In genomic region chr3:67947808-67948508, GRCh38 we compare ENCODE assay signal across 8 cellular contexts.
DNase-seq lines count a peak whose midpoint lies in the region; ATAC-seq and TF ChIP-seq lines count a peak whose summit lies in the region.

No MANE protein-coding gene starts in this region.

- no peak for TF ChIP-seq CTCF in mammary epithelial cell (conservative IDR thresholded peaks at IDR 0.05 in 1 of 2, IDR thresholded peaks at IDR 0.05 in 1 of 2; ENCODE audit: extremely low read depth in 1 of 2, insufficient read depth in 1 of 2, low read depth in 1 of 2, low read length in 2 of 2)
- TF ChIP-seq CTCF in left ventricle myocardium inferior (IDR thresholded peaks at IDR 0.05; ENCODE audit: borderline replicate concordance), result no peak

- H3K9ac ChIP-seq in HUES6 (ENCODE audit: low read length) (peak overlapping the region; percentile 73), mammary epithelial cell (ENCODE audit: insufficient read depth, low read length) (no peak overlapping the region)

- H3K9me3 ChIP-seq in HUES6 (ENCODE audit: control insufficient read depth, insufficient read depth, low read depth, low read length), result no peaks in the 10 kb centered on the region
- no peaks in the 10 kb centered on the region for H3K9me3 ChIP-seq in mammary epithelial cell (replicated peaks; ENCODE audit: insufficient read depth, low read length)
- H3K9me3 ChIP-seq in left ventricle myocardium inferior (replicated peaks), result peaks cover 23% of the 10 kb centered on the region

- in situ Hi-C loops in mammary epithelial cell (cut with MboI; ENCODE audit: low sequenced_read_pairs in 2 of 2), result no loop called here

- WGBS in mammary epithelial cell (ENCODE audit: low coverage, missing lambda C conversion rate), result 49% methylated on average over 13 of the region's 13 CpGs

- H3K27me3 ChIP-seq in HUES6 (ENCODE audit: control insufficient read depth, insufficient read depth, low read length) (no peaks in the 10 kb centered on the region), mammary epithelial cell (ENCODE audit: insufficient read depth, low read length) (no peaks in the 10 kb centered on the region), left ventricle myocardium inferior (ENCODE audit: low read depth) (no peaks in the 10 kb centered on the region)

- H4K20me1 ChIP-seq in mammary epithelial cell (ENCODE audit: insufficient read depth, low read length), result no peaks in the 10 kb centered on the region

- peak overlapping the region; percentile 36 for H3K4me3 ChIP-seq in HUES6 (ENCODE audit: low read depth, low read length)
- H3K4me3 ChIP-seq in mammary epithelial cell (replicated peaks in 1 of 3; ENCODE audit: insufficient read depth in 1 of 3, low read depth in 2 of 3, low read length in 3 of 3), result no peak overlapping the region
- no peak overlapping the region for H3K4me3 ChIP-seq in left ventricle myocardium inferior

- no peak overlapping the region for H2AFZ ChIP-seq in mammary epithelial cell (ENCODE audit: low read depth, low read length)

- no peak overlapping the region; the same call in 1 of the 2 replicates for H3K27ac ChIP-seq in HUES6 (ENCODE audit: low read depth, low read length)
- H3K27ac ChIP-seq in mammary epithelial cell (ENCODE audit: insufficient read depth, low read depth, low read length), result no peak overlapping the region
- no peak overlapping the region for H3K27ac ChIP-seq in left ventricle myocardium inferior (replicated peaks)

- no TSS peak for BruUV-seq in mammary epithelial cell (replicated peaks; lab: Mats Ljungman, UMichigan)

- no peak for ATAC-seq in HG03442 (IDR thresholded peaks at IDR 0.05; ENCODE audit: unreplicated experiment)

- H3K4me1 ChIP-seq in HUES6 (ENCODE audit: control insufficient read depth, insufficient read depth, low read length) (peaks cover 9% of the 10 kb centered on the region), mammary epithelial cell (ENCODE audit: insufficient read depth, low read length) (no peaks in the 10 kb centered on the region), left ventricle myocardium inferior (no peaks in the 10 kb centered on the region)

- peak; percentile 58 for DNase-seq in activated CD4-positive, alpha-beta T cell treated with anti-CD3 and anti-CD28 coated beads for 48 hours
- DNase-seq in effector CD8-positive, alpha-beta T cell (lab: John Stamatoyannopoulos, UW), result peak; percentile 41
- peak in 2 of 3 experiments; percentile 9 to 36 for DNase-seq in stimulated activated CD4-positive, alpha-beta T cell treated with anti-CD3 and anti-CD28 coated beads, TNF-alpha, amount 100 ng/mL, for 4 hours (ENCODE audit: low read depth in 3 of 3)
- DNase-seq in mammary epithelial cell (no peak), left ventricle myocardium inferior (no peak), OCI-M2 (lab: John Stamatoyannopoulos, UW; ENCODE audit: unreplicated experiment) (no peak)

- intact Hi-C loops in mammary epithelial cell (cut with micrococcal nuclease) (no loop called here), left ventricle myocardium inferior (cut with micrococcal nuclease) (no loop called here)

- H3K36me3 ChIP-seq in HUES6 (ENCODE audit: control insufficient read depth, insufficient read depth, low read length) (no peaks in the 10 kb centered on the region), mammary epithelial cell (ENCODE audit: insufficient read depth, low read length) (no peaks in the 10 kb centered on the region), left ventricle myocardium inferior (no peaks in the 10 kb centered on the region)

- no peaks in the 10 kb centered on the region for H3K79me2 ChIP-seq in mammary epithelial cell (ENCODE audit: insufficient read depth, low read length)

- dilution Hi-C loops in mammary epithelial cell (cut with HindIII; ENCODE audit: low sequenced_read_pairs), result no loop called here

- CTCF ChIA-PET in mammary epithelial cell (lab: Charles Lee; ENCODE audit: low non-redundant PET), result no interaction called here

- no peak overlapping the region for H3K4me2 ChIP-seq in mammary epithelial cell (ENCODE audit: insufficient read depth, low read depth, low read length)

Comparison
In these comparisons a context has a peak if more than half of its experiments do, and no peak if none do; other contexts are left out.
1. DNase-seq: peak in activated CD4-positive, alpha-beta T cell treated with anti-CD3 and anti-CD28 coated beads for 48 hours (single experiment), effector CD8-positive, alpha-beta T cell (single experiment) and stimulated activated CD4-positive, alpha-beta T cell treated with anti-CD3 and anti-CD28 coated beads, TNF-alpha, amount 100 ng/mL, for 4 hours (2 of 3); none in mammary epithelial cell (single experiment), left ventricle myocardium inferior (single experiment) and OCI-M2 (single experiment).